Comparison of ENCODE assay signal across 18 cellular contexts in genomic region chrX:23287191-23287764, GRCh38. TPM values are rescaled to one million over a fixed set of nuclear protein-coding genes. Genes with fewer than 3 reads are reported as not detected.
DNase-seq lines count a peak whose midpoint lies in the region; ATAC-seq, FAIRE-seq and TF ChIP-seq lines count a peak whose summit lies in the region.
"Had no signal": no experiment of that assay in that cellular context is flagged by ENCODE, and none has a peak within 500 bp of the region (broad histone marks: within the 10 kb centered on the region; RNA-seq: fewer than 3 reads in every experiment).

No MANE protein-coding gene starts in this region.

- no peaks in the 10 kb centered on the region for H3K27me3 Mint-ChIP-seq in activated naive CD8-positive, alpha-beta T cell treated with anti-CD3 and anti-CD28 coated beads for 36 hours
- peaks cover 0 to 2% of the 10 kb centered on the region in 2 donors for H3K27me3 Mint-ChIP-seq in natural killer cell (ENCODE audit: low read depth in 2 of 2)
- H3K27me3 Mint-ChIP-seq: CD4-positive, CD25-positive, alpha-beta regulatory T cell; IgD-negative memory B cell had no signal

- H3K27ac Mint-ChIP-seq in activated naive CD8-positive, alpha-beta T cell treated with anti-CD3 and anti-CD28 coated beads for 36 hours, result no peak overlapping the region
- no peak overlapping the region for H3K27ac Mint-ChIP-seq in natural killer cell
- H3K27ac Mint-ChIP-seq: IgD-negative memory B cell had no signal

- peak overlapping the region; percentile 45 for H3K27ac ChIP-seq in 22Rv1

- intact Hi-C loops in natural killer cell (cut with micrococcal nuclease) (no loop called here), posterior vena cava (cut with DNase I) (no loop called here)

- TF ChIP-seq CTCF in 22Rv1 (IDR thresholded peaks at IDR 0.05) (no peak), D721Med (IDR thresholded peaks at IDR 0.05; ENCODE audit: insufficient read depth, missing control alignments) (no peak), natural killer cell (IDR thresholded peaks at IDR 0.05) (no peak)

- H3K4me1 Mint-ChIP-seq in activated naive CD8-positive, alpha-beta T cell treated with anti-CD3 and anti-CD28 coated beads for 36 hours, result no peaks in the 10 kb centered on the region
- H3K4me1 Mint-ChIP-seq in natural killer cell, result no peaks in the 10 kb centered on the region
- H3K4me1 Mint-ChIP-seq: IgD-negative memory B cell had no signal

- H3K36me3 Mint-ChIP-seq in activated naive CD8-positive, alpha-beta T cell treated with anti-CD3 and anti-CD28 coated beads for 36 hours, result no peaks in the 10 kb centered on the region
- no peaks in the 10 kb centered on the region for H3K36me3 Mint-ChIP-seq in natural killer cell
- H3K36me3 Mint-ChIP-seq: CD4-positive, CD25-positive, alpha-beta regulatory T cell; IgD-negative memory B cell had no signal

- ATAC-seq in natural killer cell, result no peak
- ATAC-seq: PC-3 had no signal

- no peak for DNase-seq in D721Med (ENCODE audit: insufficient read length, low spot score)
- DNase-seq in cerebellum (ENCODE audit: low spot score), result peak; percentile 35
- DNase-seq in left kidney (ENCODE audit: low read depth, low spot score), result peak; percentile 12
- no peak for DNase-seq in activated naive CD8-positive, alpha-beta T cell treated with anti-CD3 and anti-CD28 coated beads for 36 hours
- no peak for DNase-seq in natural killer cell
- DNase-seq in posterior vena cava (ENCODE audit: low spot score), result no peak
- DNase-seq: CD4-positive, CD25-positive, alpha-beta regulatory T cell; COR-L47; DMS53; GF-D8; NCI-H1105; NCI-H2029 treated with DMSO at 0.1 percent for 48 hours; NCI-H2171; NCI-H345; PC-3; SHP77 had no signal

- H3K9me3 Mint-ChIP-seq in activated naive CD8-positive, alpha-beta T cell treated with anti-CD3 and anti-CD28 coated beads for 36 hours, result no peaks in the 10 kb centered on the region
- H3K9me3 Mint-ChIP-seq in natural killer cell, result no peaks in the 10 kb centered on the region
- H3K9me3 Mint-ChIP-seq: CD4-positive, CD25-positive, alpha-beta regulatory T cell; IgD-negative memory B cell had no signal

- no peak overlapping the region for H3K4me3 Mint-ChIP-seq in activated naive CD8-positive, alpha-beta T cell treated with anti-CD3 and anti-CD28 coated beads for 36 hours
- no peak overlapping the region for H3K4me3 Mint-ChIP-seq in natural killer cell
- H3K4me3 Mint-ChIP-seq: CD4-positive, CD25-positive, alpha-beta regulatory T cell; IgD-negative memory B cell had no signal

- FAIRE-seq in D721Med (lab: Jason Lieb, UNC), result peak; percentile 11

RNA-seq across cellular contexts. Expression of gene PTCHD1, which starts 47.4 kb away (rescaled TPM):
- total RNA-seq in cerebellum (10.6 TPM), natural killer cell (not detected), posterior vena cava (10 to 100 TPM; 10.3 to 23.4 TPM)
- not detected for total RNA-seq in activated naive CD8-positive, alpha-beta T cell treated with anti-CD3 and anti-CD28 coated beads for 36 hours
- total RNA-seq: CD4-positive, CD25-positive, alpha-beta regulatory T cell; PC-3 had no signal

Comparison
In these comparisons a context has a peak if more than half of its experiments do, and no peak if none do; other contexts are left out.
1. DNase-seq: peak in cerebellum (single experiment) and left kidney (single experiment); none in D721Med (single experiment), activated naive CD8-positive, alpha-beta T cell treated with anti-CD3 and anti-CD28 coated beads for 36 hours (single experiment), natural killer cell (single experiment) and posterior vena cava (single experiment).
2. RNA of gene PTCHD1, which starts 47.4 kb away (total RNA-seq): 10.3 to 23.4 TPM in posterior vena cava and 10.6 TPM in cerebellum (single experiment); not detected in activated naive CD8-positive, alpha-beta T cell treated with anti-CD3 and anti-CD28 coated beads for 36 hours and not detected in natural killer cell; every median in the first group is over 10 times any median in the second.